8 cellular contexts compared by ENCODE assay signal in genomic region chr1:149842458-149843064, GRCh38. TPM values are rescaled to one million over a fixed set of nuclear protein-coding genes. Genes with fewer than 3 reads are reported as not detected.
A peak's percentile ranks its signal among the peaks of the same experiment; 100 is the strongest.
DNase-seq lines count a peak whose midpoint lies in the region; ATAC-seq and FAIRE-seq lines count a peak whose summit lies in the region.
"Not testable (repeated sequence)": the region's sequence is repeated elsewhere in the genome, so short reads cannot be mapped to it uniquely, and the experiment has no call there.

No MANE protein-coding gene starts in this region.

- ATAC-seq in GM21717 (IDR thresholded peaks at IDR 0.05; ENCODE audit: unreplicated experiment) (peak; percentile 40), HG02981 (IDR thresholded peaks at IDR 0.05; ENCODE audit: unreplicated experiment) (peak; percentile 48), HG03469 (IDR thresholded peaks at IDR 0.05; ENCODE audit: unreplicated experiment) (peak; percentile 39), left ventricle myocardium superior (peak; percentile 88)
- peak; percentile 56 for ATAC-seq in activated CD8-positive, alpha-beta memory T cell treated with anti-CD3 and anti-CD28 coated beads, Interleukin-2, amount 10 ng/mL, durations not matched to agents 7 days and 5 days
- ATAC-seq in stimulated activated naive B cell treated with anti-CD40 and anti-IgM and Interleukin-4, amounts not matched to agents 10 μg/mL and 1 μg/mL and 100 μg/mL, for 72 hours (replicated peaks) = peak; percentile 71 to 74

- CTCF ChIA-PET in activated CD8-positive, alpha-beta memory T cell treated with anti-CD3 and anti-CD28 coated beads, Interleukin-2, amount 10 ng/mL, durations not matched to agents 7 days and 5 days (lab: Charles Lee) = not testable (repeated sequence)

- intact Hi-C loops in left ventricle myocardium superior (cut with micrococcal nuclease) = not testable (repeated sequence)

- H3K9me3 Mint-ChIP-seq in activated CD8-positive, alpha-beta memory T cell treated with anti-CD3 and anti-CD28 coated beads, Interleukin-2, amount 10 ng/mL, durations not matched to agents 7 days and 5 days (ENCODE audit: low read depth); stimulated activated naive B cell treated with anti-CD40 and anti-IgM and Interleukin-4, amounts not matched to agents 10 μg/mL and 1 μg/mL and 100 μg/mL, for 72 hours: not testable (repeated sequence)

- not testable (repeated sequence) for H3K27me3 Mint-ChIP-seq in activated CD8-positive, alpha-beta memory T cell treated with anti-CD3 and anti-CD28 coated beads, Interleukin-2, amount 10 ng/mL, durations not matched to agents 7 days and 5 days; stimulated activated naive B cell treated with anti-CD40 and anti-IgM and Interleukin-4, amounts not matched to agents 10 μg/mL and 1 μg/mL and 100 μg/mL, for 72 hours

- FAIRE-seq in G401.6 (lab: Jason Lieb, UNC) = peak; percentile 92
- peak; percentile 70 for FAIRE-seq in GM19239 (lab: Jason Lieb, UNC)

- not testable (repeated sequence) for H3K4me3 Mint-ChIP-seq in activated CD8-positive, alpha-beta memory T cell treated with anti-CD3 and anti-CD28 coated beads, Interleukin-2, amount 10 ng/mL, durations not matched to agents 7 days and 5 days; stimulated activated naive B cell treated with anti-CD40 and anti-IgM and Interleukin-4, amounts not matched to agents 10 μg/mL and 1 μg/mL and 100 μg/mL, for 72 hours

- peaks cover 31% of the 10 kb centered on the region for H3K4me1 Mint-ChIP-seq in activated CD8-positive, alpha-beta memory T cell treated with anti-CD3 and anti-CD28 coated beads, Interleukin-2, amount 10 ng/mL, durations not matched to agents 7 days and 5 days
- H3K4me1 Mint-ChIP-seq in stimulated activated naive B cell treated with anti-CD40 and anti-IgM and Interleukin-4, amounts not matched to agents 10 μg/mL and 1 μg/mL and 100 μg/mL, for 72 hours = peaks cover 19 to 32% of the 10 kb centered on the region in 2 donors

- not testable (repeated sequence) for H3K27ac Mint-ChIP-seq in activated CD8-positive, alpha-beta memory T cell treated with anti-CD3 and anti-CD28 coated beads, Interleukin-2, amount 10 ng/mL, durations not matched to agents 7 days and 5 days; stimulated activated naive B cell treated with anti-CD40 and anti-IgM and Interleukin-4, amounts not matched to agents 10 μg/mL and 1 μg/mL and 100 μg/mL, for 72 hours

- not testable (repeated sequence) for DNase-seq in GM19239 (ENCODE audit: insufficient read length, low spot score); activated CD8-positive, alpha-beta memory T cell treated with anti-CD3 and anti-CD28 coated beads, Interleukin-2, amount 10 ng/mL, durations not matched to agents 7 days and 5 days; left ventricle myocardium superior; stimulated activated naive B cell treated with anti-CD40 and anti-IgM and Interleukin-4, amounts not matched to agents 10 μg/mL and 1 μg/mL and 100 μg/mL, for 72 hours

- H3K36me3 Mint-ChIP-seq in activated CD8-positive, alpha-beta memory T cell treated with anti-CD3 and anti-CD28 coated beads, Interleukin-2, amount 10 ng/mL, durations not matched to agents 7 days and 5 days = peaks cover 32% of the 10 kb centered on the region
- peaks cover 17 to 20% of the 10 kb centered on the region in 2 donors for H3K36me3 Mint-ChIP-seq in stimulated activated naive B cell treated with anti-CD40 and anti-IgM and Interleukin-4, amounts not matched to agents 10 μg/mL and 1 μg/mL and 100 μg/mL, for 72 hours

RNA-seq across cellular contexts. Expression of gene BOLA1, which starts 56.8 kb away (rescaled TPM):
- 10 to 100 TPM; 24.4 to 28.6 TPM for total RNA-seq in activated CD8-positive, alpha-beta memory T cell treated with anti-CD3 and anti-CD28 coated beads, Interleukin-2, amount 10 ng/mL, durations not matched to agents 7 days and 5 days
- total RNA-seq in left ventricle myocardium superior = 16.7 TPM
